ENCODE assay signal across 16 cellular contexts in genomic region chr2:217818293-217818850, GRCh38.
A peak's percentile ranks its signal among the peaks of the same experiment; 100 is the strongest.
DNase-seq lines count a peak whose midpoint lies in the region; ATAC-seq and TF ChIP-seq lines count a peak whose summit lies in the region.
"Had no signal": no experiment of that assay in that cellular context is flagged by ENCODE, and none has a peak within 500 bp of the region (broad histone marks: within the 10 kb centered on the region; RNA-seq: fewer than 3 reads in every experiment).

No MANE protein-coding gene starts in this region.

- no peak overlapping the region for H3K9ac ChIP-seq in subcutaneous abdominal adipose tissue (ENCODE audit: low read length in 5 of 5)

- DNase-seq in ascending aorta (ENCODE audit: low spot score in 2 of 2) (no peak), osteoblast (ENCODE audit: insufficient read length, low spot score, missing footprints) (peak; percentile 30), lower leg skin (ENCODE audit: low spot score in 2 of 2) (no peak), globus pallidus (ENCODE audit: low spot score) (no peak)
- DNase-seq: BE2C; CD8-positive, alpha-beta T cell; DMS79 treated with DMSO at 0.1 percent for 48 hours; NCI-H1417; NCI-H1930; NCI-H2171; NCI-H82; Peyer's patch had no signal

- H2AFZ ChIP-seq in osteoblast (ENCODE audit: low read length): no peak overlapping the region

- H3K27ac ChIP-seq in ascending aorta (peak overlapping the region; percentile 44 to 45), gastroesophageal sphincter (peak overlapping the region in 3 of 4 donors; percentile 73 to 93 (median 91)), osteoblast (ENCODE audit: low read depth, low read length) (no peak overlapping the region), subcutaneous abdominal adipose tissue (ENCODE audit: low read depth, low read length) (peak overlapping the region; percentile 87)

- no peak for TF ChIP-seq CTCF in ascending aorta (IDR thresholded peaks at IDR 0.05)
- TF ChIP-seq CTCF in gastroesophageal sphincter (IDR thresholded peaks at IDR 0.05): no peak
- TF ChIP-seq CTCF in osteoblast (IDR thresholded peaks at IDR 0.05; ENCODE audit: extremely low read depth, low read depth, low read length): no peak
- TF ChIP-seq CTCF in lower leg skin (IDR thresholded peaks at IDR 0.05): no peak

- intact Hi-C loops in ascending aorta (cut with DNase I): no loop called here
- intact Hi-C loops in lower leg skin (cut with DNase I; ENCODE audit: low total_unique reads): no loop called here

- no peak for TF ChIP-seq EP300 in gastroesophageal sphincter (IDR thresholded peaks at IDR 0.05)

- H3K4me1 ChIP-seq in ascending aorta (peaks cover 10 to 42% of the 10 kb centered on the region in 2 donors), gastroesophageal sphincter (peaks cover 4 to 100% (median 65%) of the 10 kb centered on the region in 3 donors), osteoblast (ENCODE audit: insufficient read depth, low read length) (peaks cover 13% of the 10 kb centered on the region), subcutaneous abdominal adipose tissue (ENCODE audit: control insufficient read depth in 5 of 5, insufficient read depth in 5 of 5, low read length in 5 of 5) (peaks cover 26 to 98% (median 95%) of the 10 kb centered on the region in 5 donors)
- H3K4me1 ChIP-seq: BE2C, HAP-1 had no signal

- no peak for ATAC-seq in gastroesophageal sphincter
- no peak for ATAC-seq in HG03108 (IDR thresholded peaks at IDR 0.05; ENCODE audit: unreplicated experiment)
- ATAC-seq: CD8-positive, alpha-beta T cell had no signal

- no peak overlapping the region for H3K4me2 ChIP-seq in osteoblast (ENCODE audit: insufficient read depth, low read length)

- no peak overlapping the region for H3K4me3 ChIP-seq in ascending aorta
- H3K4me3 ChIP-seq in gastroesophageal sphincter: no peak overlapping the region
- H3K4me3 ChIP-seq in osteoblast (ENCODE audit: insufficient read depth, low read length): no peak overlapping the region
- no peak overlapping the region for H3K4me3 ChIP-seq in subcutaneous abdominal adipose tissue (ENCODE audit: low read depth in 1 of 5, low read length in 5 of 5)
- H3K4me3 ChIP-seq in lower leg skin (ENCODE audit: low read depth, poor library complexity, severe bottlenecking): no peak overlapping the region
- H3K4me3 ChIP-seq: HAP-1, Peyer's patch had no signal

- H3K36me3 ChIP-seq in ascending aorta (peaks cover 94 to 97% of the 10 kb centered on the region in 2 donors), gastroesophageal sphincter (peaks cover 0 to 99% of the 10 kb centered on the region in 2 donors), osteoblast (ENCODE audit: insufficient read depth, low read length) (peaks cover 83% of the 10 kb centered on the region), subcutaneous abdominal adipose tissue (ENCODE audit: control insufficient read depth in 5 of 5, insufficient read depth in 5 of 5, low read length in 5 of 5) (peaks cover 14 to 100% (median 100%) of the 10 kb centered on the region in 5 donors)
- H3K36me3 ChIP-seq: HAP-1 had no signal

- no CpG with 5 or more reads among the region's 19 CpGs for WGBS in gastroesophageal sphincter (ENCODE audit: low coverage in 1 of 2), 2 donors
- 84 to 86% methylated on average over 16 to 19 of the region's 19 CpGs for WGBS in lower leg skin, 2 donors

- H3K79me2 ChIP-seq in osteoblast (ENCODE audit: insufficient read depth, low read length): no peaks in the 10 kb centered on the region

- H3K9me3 ChIP-seq in ascending aorta (no peaks in the 10 kb centered on the region), gastroesophageal sphincter (no peaks in the 10 kb centered on the region), osteoblast (ENCODE audit: low read depth, low read length) (no peaks in the 10 kb centered on the region), subcutaneous abdominal adipose tissue (ENCODE audit: control insufficient read depth in 5 of 5, low read length in 5 of 5) (no peaks in the 10 kb centered on the region)
- H3K9me3 ChIP-seq: BE2C, HAP-1, Peyer's patch had no signal

- peaks cover 26% of the 10 kb centered on the region for H4K20me1 ChIP-seq in osteoblast (ENCODE audit: insufficient read depth, low read length)

- TF ChIP-seq POLR2A in gastroesophageal sphincter (IDR thresholded peaks at IDR 0.05): no peak
- no peak for TF ChIP-seq POLR2A in lower leg skin (IDR thresholded peaks at IDR 0.05)

- H3K27me3 ChIP-seq in ascending aorta: no peaks in the 10 kb centered on the region
- no peaks in the 10 kb centered on the region for H3K27me3 ChIP-seq in gastroesophageal sphincter
- no peaks in the 10 kb centered on the region for H3K27me3 ChIP-seq in osteoblast (ENCODE audit: insufficient read depth, low read length)
- no peaks in the 10 kb centered on the region for H3K27me3 ChIP-seq in subcutaneous abdominal adipose tissue (ENCODE audit: control insufficient read depth in 5 of 5, insufficient read depth in 4 of 5, low read length in 5 of 5)
- H3K27me3 ChIP-seq: BE2C, Peyer's patch had no signal
